In genomic region chr1:51517361-51518032, GRCh38 we compare ENCODE assay signal across 8 cellular contexts. TPM values are rescaled to one million over a fixed set of nuclear protein-coding genes. Genes with fewer than 3 reads are reported as not detected.
DNase-seq lines count a peak whose midpoint lies in the region; ATAC-seq and TF ChIP-seq lines count a peak whose summit lies in the region.

No MANE protein-coding gene starts in this region.

- TF ChIP-seq EP300 in stomach (IDR thresholded peaks at IDR 0.05): no peak

- POLR2A ChIA-PET in activated naive CD8-positive, alpha-beta T cell treated with anti-CD3 and anti-CD28 coated beads, Interleukin-2, amount 10 ng/mL, durations not matched to agents 7 days and 5 days (lab: Charles Lee): no interaction called here

- no peak for ATAC-seq in activated naive CD8-positive, alpha-beta T cell treated with anti-CD3 and anti-CD28 coated beads, Interleukin-2, amount 10 ng/mL, durations not matched to agents 7 days and 5 days (ENCODE audit: low read depth)
- no peak for ATAC-seq in HG02798 (IDR thresholded peaks at IDR 0.05; ENCODE audit: poor library complexity, unreplicated experiment)

- H3K4me3 ChIP-seq in AG10803 (ENCODE audit: low read length): peak overlapping the region; percentile 83
- peak overlapping the region; percentile 78 to 90 (median 86) for H3K4me3 ChIP-seq in stomach

- peaks cover 38 to 70% (median 53%) of the 10 kb centered on the region in 4 donors for H3K4me1 ChIP-seq in stomach

- H3K27ac Mint-ChIP-seq in HFFc6: peak overlapping the region; percentile 85
- peak overlapping the region; percentile 87 for H3K27ac Mint-ChIP-seq in activated naive CD8-positive, alpha-beta T cell treated with anti-CD3 and anti-CD28 coated beads, Interleukin-2, amount 10 ng/mL, durations not matched to agents 7 days and 5 days

- no peaks in the 10 kb centered on the region for H3K36me3 ChIP-seq in stomach

- no peaks in the 10 kb centered on the region for H3K36me3 Mint-ChIP-seq in HFFc6 (ENCODE audit: low read depth)
- peaks cover 1% of the 10 kb centered on the region for H3K36me3 Mint-ChIP-seq in activated naive CD8-positive, alpha-beta T cell treated with anti-CD3 and anti-CD28 coated beads, Interleukin-2, amount 10 ng/mL, durations not matched to agents 7 days and 5 days

- DNase-seq in AG10803 (ENCODE audit: low read depth) (peak; percentile 37), HFFc6 (no peak), inferior parietal cortex (ENCODE audit: extremely low spot score) (peak; percentile 67), stomach (no peak), T1000 (lab: John Stamatoyannopoulos, UW) (no peak), NCI-H1092 (lab: John Stamatoyannopoulos, UW) (no peak)
- no peak for DNase-seq in activated naive CD8-positive, alpha-beta T cell treated with anti-CD3 and anti-CD28 coated beads, Interleukin-2, amount 10 ng/mL, durations not matched to agents 7 days and 5 days

- no peaks in the 10 kb centered on the region for H3K9me3 ChIP-seq in stomach

- peak overlapping the region; percentile 93 for H3K4me3 Mint-ChIP-seq in HFFc6
- H3K4me3 Mint-ChIP-seq in activated naive CD8-positive, alpha-beta T cell treated with anti-CD3 and anti-CD28 coated beads, Interleukin-2, amount 10 ng/mL, durations not matched to agents 7 days and 5 days: peak overlapping the region; percentile 88

- TF ChIP-seq CTCF in AG10803 (conservative IDR thresholded peaks at IDR 0.05; ENCODE audit: low read length): no peak
- TF ChIP-seq CTCF in HFFc6 (IDR thresholded peaks at IDR 0.05): no peak
- no peak for TF ChIP-seq CTCF in stomach (IDR thresholded peaks at IDR 0.05)

- TF ChIP-seq POLR2A in stomach (IDR thresholded peaks at IDR 0.05): no peak

- no peaks in the 10 kb centered on the region for H3K9me3 Mint-ChIP-seq in HFFc6
- no peaks in the 10 kb centered on the region for H3K9me3 Mint-ChIP-seq in activated naive CD8-positive, alpha-beta T cell treated with anti-CD3 and anti-CD28 coated beads, Interleukin-2, amount 10 ng/mL, durations not matched to agents 7 days and 5 days

- WGBS in stomach, 5 donors: 2 to 5% (median 2%) methylated on average over 7 of the region's 7 CpGs

- no peaks in the 10 kb centered on the region for H3K27me3 ChIP-seq in stomach

- intact Hi-C loops in stomach (cut with DNase I; ENCODE audit: low total_unique reads): no loop called here

- no peaks in the 10 kb centered on the region for H3K27me3 Mint-ChIP-seq in HFFc6 (ENCODE audit: insufficient read depth)
- no peaks in the 10 kb centered on the region for H3K27me3 Mint-ChIP-seq in activated naive CD8-positive, alpha-beta T cell treated with anti-CD3 and anti-CD28 coated beads, Interleukin-2, amount 10 ng/mL, durations not matched to agents 7 days and 5 days

- peaks cover 70% of the 10 kb centered on the region for H3K4me1 Mint-ChIP-seq in HFFc6 (ENCODE audit: low read depth)
- H3K4me1 Mint-ChIP-seq in activated naive CD8-positive, alpha-beta T cell treated with anti-CD3 and anti-CD28 coated beads, Interleukin-2, amount 10 ng/mL, durations not matched to agents 7 days and 5 days: peaks cover 47% of the 10 kb centered on the region

- H3K27ac ChIP-seq in stomach: peak overlapping the region; percentile 89 to 95 (median 92)

RNA-seq across cellular contexts. Expression of gene EPS15, which starts 1.6 kb away (rescaled TPM):
- total RNA-seq in HFFc6 (2021; fragmentation: NEBNext Ultra II Directional; extraction: Animal tissue kit (Norgen Biotek cat#: 25700)): 10 to 100 TPM; 45.2 to 55.7 (median 49.6) TPM
- total RNA-seq in activated naive CD8-positive, alpha-beta T cell treated with anti-CD3 and anti-CD28 coated beads, Interleukin-2, amount 10 ng/mL, durations not matched to agents 7 days and 5 days: 10 to 100 TPM; 75.7 to 77.1 TPM
- 100 to 1,000 TPM in 1 of 5 donors, 10 to 100 TPM in 4; 43.8 to 139 (median 67.4) TPM for total RNA-seq in stomach
- polyA plus RNA-seq in stomach: 10 to 100 TPM; 13.3 to 23.4 (median 15.3) TPM

Comparison
In these comparisons a context has a peak if more than half of its experiments do, and no peak if none do; other contexts are left out.
1. DNase-seq: peak in AG10803 (single experiment) and inferior parietal cortex (single experiment); none in HFFc6 (single experiment), activated naive CD8-positive, alpha-beta T cell treated with anti-CD3 and anti-CD28 coated beads, Interleukin-2, amount 10 ng/mL, durations not matched to agents 7 days and 5 days (single experiment), stomach (single experiment), T1000 (single experiment) and NCI-H1092 (single experiment).